Comparison of ENCODE assay signal across 1 cellular context in genomic region chr12:108855284-108856169, GRCh38.
A peak's percentile ranks its signal among the peaks of the same experiment; 100 is the strongest.
TF ChIP-seq lines count a peak whose summit lies in the region.

No MANE protein-coding gene starts in this region.

TF ChIP-seq in K562, 482 proteins besides CTCF, POLR2A, EP300 and RAD21 (continued from another document and continues in another):
- TF ChIP-seq CREB5 (CRISPR knock-in tag; IDR thresholded peaks at IDR 0.05): no peak
- no peak for TF ChIP-seq FOXO4 (CRISPR knock-in tag; IDR thresholded peaks at IDR 0.05)
- TF ChIP-seq SIX5 (IDR thresholded peaks at IDR 0.05; ENCODE audit: borderline replicate concordance in 1 of 2, insufficient read depth in 1 of 2, low read depth in 1 of 2, low read length in 2 of 2): no peak
- TF ChIP-seq CHD4 (IDR thresholded peaks at IDR 0.05; ENCODE audit: insufficient read depth, insufficient replicate concordance, low read depth, low read length, poor library complexity, severe bottlenecking): no peak
- TF ChIP-seq NONO (IDR thresholded peaks at IDR 0.05; ENCODE audit: low read depth in 2 of 2, low read length in 1 of 2): peak in 1 of 2 experiments; percentile 37; a peak in 1 of 4 replicates
- TF ChIP-seq ZNF75A (CRISPR knock-in tag; IDR thresholded peaks at IDR 0.05): no peak
- no peak for TF ChIP-seq MXD1 (CRISPR knock-in tag; IDR thresholded peaks at IDR 0.05; ENCODE audit: borderline replicate concordance, poor library complexity, severe bottlenecking)
- TF ChIP-seq ARID3B (CRISPR knock-in tag; IDR thresholded peaks at IDR 0.05; ENCODE audit: borderline replicate concordance): no peak
- peak; percentile 79; the same call in 1 of the 2 replicates for TF ChIP-seq PHF21A (IDR thresholded peaks at IDR 0.05; ENCODE audit: borderline replicate concordance, low read depth)
- no peak for TF ChIP-seq HINFP (tag; conservative IDR thresholded peaks at IDR 0.05; ENCODE audit: low read depth)
- TF ChIP-seq NFATC3 (IDR thresholded peaks at IDR 0.05): no peak
- no peak for TF ChIP-seq HCFC1 (IDR thresholded peaks at IDR 0.05; ENCODE audit: low read depth, low read length)
- TF ChIP-seq DIDO1 (tag; IDR thresholded peaks at IDR 0.05; ENCODE audit: low read depth): no peak
- no peak for TF ChIP-seq ZNF384 (IDR thresholded peaks at IDR 0.05; ENCODE audit: low read depth, low read length)
- no peak for TF ChIP-seq SAP30 (IDR thresholded peaks at IDR 0.05; ENCODE audit: borderline replicate concordance, insufficient read depth, low read depth, low read length, poor library complexity, severe bottlenecking)
- TF ChIP-seq THRB (CRISPR knock-in tag; conservative IDR thresholded peaks at IDR 0.05): 0 out of 2 replicates have a peak, but pooled peaks have one; percentile 64
- TF ChIP-seq ZNF263 (CRISPR knock-in tag; IDR thresholded peaks at IDR 0.05; ENCODE audit: borderline replicate concordance): no peak
- peak; percentile 83 for TF ChIP-seq LEF1 (IDR thresholded peaks at IDR 0.05)
- peak; percentile 85; the same call in 1 of the 2 replicates for TF ChIP-seq CC2D1A (IDR thresholded peaks at IDR 0.05)
- peak; percentile 98 for TF ChIP-seq KLF16 (IDR thresholded peaks at IDR 0.05)
- TF ChIP-seq EHMT2 (IDR thresholded peaks at IDR 0.05): peak; percentile 15; the same call in 1 of the 2 replicates
- no peak for TF ChIP-seq KLF10 (CRISPR knock-in tag; IDR thresholded peaks at IDR 0.05)
- TF ChIP-seq CHCHD3 (CRISPR knock-in tag; IDR thresholded peaks at IDR 0.05): no peak
- no peak for TF ChIP-seq ZNF79 (CRISPR knock-in tag; IDR thresholded peaks at IDR 0.05; ENCODE audit: low read depth)
- 0 out of 2 replicates have a peak, but pooled peaks have one; percentile 17 for TF ChIP-seq CBX5 (IDR thresholded peaks at IDR 0.05; ENCODE audit: borderline replicate concordance, low read depth)
- TF ChIP-seq ZBTB8A (IDR thresholded peaks at IDR 0.05; ENCODE audit: partially characterized antibody): no peak
- TF ChIP-seq PCBP1 (IDR thresholded peaks at IDR 0.05; ENCODE audit: low read depth, low read length, poor library complexity, severe bottlenecking): no peak
- no peak for TF ChIP-seq ZBTB40 (IDR thresholded peaks at IDR 0.05)
- TF ChIP-seq ZBTB40 (CRISPR knock-in tag; IDR thresholded peaks at IDR 0.05): no peak
- no peak for TF ChIP-seq E2F8 (IDR thresholded peaks at IDR 0.05; ENCODE audit: low read depth, partially characterized antibody)
- peak; percentile 49; the same call in 1 of the 2 replicates for TF ChIP-seq GTF2E2 (tag; IDR thresholded peaks at IDR 0.05)
- peak; percentile 90 for TF ChIP-seq SOX6 (IDR thresholded peaks at IDR 0.05)
- no peak for TF ChIP-seq PHF8 (IDR thresholded peaks at IDR 0.05; ENCODE audit: borderline replicate concordance, low read length)
- TF ChIP-seq TAF15 (IDR thresholded peaks at IDR 0.05; ENCODE audit: low read depth, low read length): no peak
- TF ChIP-seq SFPQ (IDR thresholded peaks at IDR 0.05; ENCODE audit: low read depth, low read length): no peak
- peak; percentile 85 to 86 for TF ChIP-seq TRIM24 (IDR thresholded peaks at IDR 0.05)
